Comparison of ENCODE assay signal across 8 cellular contexts in the genomic region with DNA sequence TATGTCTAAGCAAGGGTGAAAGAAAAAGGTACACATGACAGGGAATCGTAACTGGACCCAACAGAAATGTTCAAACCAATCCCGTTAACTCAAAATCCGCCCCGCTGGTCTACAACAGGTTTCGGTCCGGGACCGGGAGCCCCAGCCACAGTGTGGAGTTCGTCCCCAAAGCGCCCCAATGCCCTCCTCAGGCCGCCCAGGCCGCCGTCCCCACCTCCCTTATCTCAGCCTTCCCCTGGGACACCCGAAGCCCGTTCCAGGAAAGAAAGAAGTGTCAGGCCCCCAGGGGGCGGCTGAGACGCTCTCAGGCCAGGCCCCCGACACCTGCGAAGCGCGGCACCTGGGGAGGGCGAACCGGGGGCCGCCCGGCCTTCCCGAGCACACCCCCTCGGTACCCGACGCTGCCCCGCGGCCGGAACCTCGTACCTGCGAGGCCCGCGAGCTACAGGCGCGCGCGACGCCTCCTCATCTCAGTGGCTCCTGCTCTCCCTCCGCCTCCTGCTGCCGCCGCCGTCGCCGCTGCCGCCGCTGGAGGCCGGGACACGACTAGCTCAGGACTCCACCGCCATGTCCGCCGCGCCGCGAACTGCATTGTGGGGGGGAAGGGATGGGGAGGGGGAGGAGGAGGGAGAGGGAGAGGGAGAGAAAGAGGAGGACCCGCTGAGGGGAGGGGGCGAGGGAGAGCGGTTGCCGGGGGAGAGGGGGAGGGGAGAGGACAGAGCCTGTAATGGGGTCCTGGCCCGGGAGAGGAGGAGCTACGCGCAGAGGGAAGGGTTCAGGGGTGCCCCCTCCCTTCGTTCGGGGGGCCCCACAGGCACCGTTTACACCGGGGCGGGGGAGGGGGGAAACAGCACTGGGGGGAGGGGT. TPM values are rescaled to one million over a fixed set of nuclear protein-coding genes. Genes with fewer than 3 reads are reported as not detected.
DNase-seq lines count a peak whose midpoint lies in the region; ATAC-seq and TF ChIP-seq lines count a peak whose summit lies in the region.

A gene with protein sequence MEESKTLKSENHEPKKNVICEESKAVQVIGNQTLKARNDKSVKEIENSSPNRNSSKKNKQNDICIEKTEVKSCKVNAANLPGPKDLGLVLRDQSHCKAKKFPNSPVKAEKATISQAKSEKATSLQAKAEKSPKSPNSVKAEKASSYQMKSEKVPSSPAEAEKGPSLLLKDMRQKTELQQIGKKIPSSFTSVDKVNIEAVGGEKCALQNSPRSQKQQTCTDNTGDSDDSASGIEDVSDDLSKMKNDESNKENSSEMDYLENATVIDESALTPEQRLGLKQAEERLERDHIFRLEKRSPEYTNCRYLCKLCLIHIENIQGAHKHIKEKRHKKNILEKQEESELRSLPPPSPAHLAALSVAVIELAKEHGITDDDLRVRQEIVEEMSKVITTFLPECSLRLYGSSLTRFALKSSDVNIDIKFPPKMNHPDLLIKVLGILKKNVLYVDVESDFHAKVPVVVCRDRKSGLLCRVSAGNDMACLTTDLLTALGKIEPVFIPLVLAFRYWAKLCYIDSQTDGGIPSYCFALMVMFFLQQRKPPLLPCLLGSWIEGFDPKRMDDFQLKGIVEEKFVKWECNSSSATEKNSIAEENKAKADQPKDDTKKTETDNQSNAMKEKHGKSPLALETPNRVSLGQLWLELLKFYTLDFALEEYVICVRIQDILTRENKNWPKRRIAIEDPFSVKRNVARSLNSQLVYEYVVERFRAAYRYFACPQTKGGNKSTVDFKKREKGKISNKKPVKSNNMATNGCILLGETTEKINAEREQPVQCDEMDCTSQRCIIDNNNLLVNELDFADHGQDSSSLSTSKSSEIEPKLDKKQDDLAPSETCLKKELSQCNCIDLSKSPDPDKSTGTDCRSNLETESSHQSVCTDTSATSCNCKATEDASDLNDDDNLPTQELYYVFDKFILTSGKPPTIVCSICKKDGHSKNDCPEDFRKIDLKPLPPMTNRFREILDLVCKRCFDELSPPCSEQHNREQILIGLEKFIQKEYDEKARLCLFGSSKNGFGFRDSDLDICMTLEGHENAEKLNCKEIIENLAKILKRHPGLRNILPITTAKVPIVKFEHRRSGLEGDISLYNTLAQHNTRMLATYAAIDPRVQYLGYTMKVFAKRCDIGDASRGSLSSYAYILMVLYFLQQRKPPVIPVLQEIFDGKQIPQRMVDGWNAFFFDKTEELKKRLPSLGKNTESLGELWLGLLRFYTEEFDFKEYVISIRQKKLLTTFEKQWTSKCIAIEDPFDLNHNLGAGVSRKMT (N-terminal part only) (minus strand): TSS at position 588 of the 867 bp plus-strand sequence. CDS start 26,812 bp downstream, outside the sequence.

- H3K4me2 ChIP-seq in mesendoderm (ENCODE audit: low read length): peak within 1 kb of the TSS; percentile 56

- H3K27me3 ChIP-seq in endodermal cell (ENCODE audit: control insufficient read depth, insufficient read depth, low read length, poor library complexity, severe bottlenecking) (no peaks in the 10 kb centered on the region), mesendoderm (ENCODE audit: insufficient read depth, low read length, poor library complexity) (no peaks in the 10 kb centered on the region)

- H2BK120ac ChIP-seq in mesendoderm (ENCODE audit: low read depth, low read length): peak within 1 kb of the TSS; percentile 64

- H4K8ac ChIP-seq in mesendoderm (ENCODE audit: low read depth, low read length): peak within 1 kb of the TSS; percentile 77

- no peaks in the 10 kb centered on the region for H3K79me1 ChIP-seq in mesendoderm (ENCODE audit: low read length)

- DNase-seq in AG20443 (ENCODE audit: low spot score) (peak; percentile 70), NCI-H82 treated with DMSO at 0.1 percent for 48 hours (lab: John Stamatoyannopoulos, UW; ENCODE audit: unreplicated experiment) (peak; percentile 75), endodermal cell (peak; percentile 99), mesendoderm (peak; percentile 98)
- peak; percentile 52 to 54 (median 53) for DNase-seq in activated CD8-positive, alpha-beta memory T cell treated with anti-CD3 and anti-CD28 coated beads for 48 hours (ENCODE audit: low read depth in 2 of 3, low spot score in 2 of 3)
- DNase-seq in stimulated activated CD8-positive, alpha-beta memory T cell treated with anti-CD3 and anti-CD28 coated beads, Interleukin-12 subunit alpha, Interleukin-12 subunit beta, amount 100 ng/mL, for 24 hours (ENCODE audit: extremely low read depth): peak; percentile 39

- peak within 1 kb of the TSS; percentile 95 for H3K18ac ChIP-seq in mesendoderm (ENCODE audit: low read length)

- peak; percentile 51 for TF ChIP-seq CTCF in endodermal cell (conservative IDR thresholded peaks at IDR 0.05)

- no peak within 1 kb of the TSS for H4K5ac ChIP-seq in mesendoderm (ENCODE audit: low read length)

- H3K9me3 Mint-ChIP-seq in endodermal cell: no peaks in the 10 kb centered on the region

- no peak within 1 kb of the TSS for H3K4me3 Mint-ChIP-seq in endodermal cell

- H3K27me3 Mint-ChIP-seq in endodermal cell (ENCODE audit: insufficient read depth): no peaks in the 10 kb centered on the region

- peaks cover 4% of the 10 kb centered on the region for H3K36me3 ChIP-seq in endodermal cell (ENCODE audit: control insufficient read depth, insufficient read depth, low read length)
- no peaks in the 10 kb centered on the region for H3K36me3 ChIP-seq in mesendoderm (ENCODE audit: control insufficient read depth, insufficient read depth, low read length)

- H3K23ac ChIP-seq in mesendoderm (ENCODE audit: low read length): peak within 1 kb of the TSS; percentile 85

- peak within 1 kb of the TSS; percentile 92 for H2BK5ac ChIP-seq in mesendoderm (ENCODE audit: low read length)

- H3K9me3 ChIP-seq in endodermal cell (ENCODE audit: control insufficient read depth, low read length): no peaks in the 10 kb centered on the region

- H3K4me3 ChIP-seq in endodermal cell (ENCODE audit: low read length): peak within 1 kb of the TSS; percentile 99
- peak within 1 kb of the TSS; percentile 85 for H3K4me3 ChIP-seq in mesendoderm (ENCODE audit: low read length)

- peak within 1 kb of the TSS; percentile 95 for H3K56ac ChIP-seq in mesendoderm (ENCODE audit: low read length)

- peak within 1 kb of the TSS; percentile 95 for H3K4ac ChIP-seq in mesendoderm (ENCODE audit: low read depth, low read length)

- H3K79me2 ChIP-seq in mesendoderm (ENCODE audit: control insufficient read depth, insufficient read depth, low read length): peaks cover 20% of the 10 kb centered on the region

- H2AK5ac ChIP-seq in mesendoderm (ENCODE audit: low read length): no peak within 1 kb of the TSS

- peaks cover 42% of the 10 kb centered on the region for H3K4me1 Mint-ChIP-seq in endodermal cell

- peak within 1 kb of the TSS; percentile 90 for H3K27ac Mint-ChIP-seq in endodermal cell

- 0% methylated on average over 24 to 66 of the region's 68 CpGs for WGBS in endodermal cell (ENCODE audit: insufficient coverage in 1 of 2, insufficient read length in 1 of 2), 2 experiments
- WGBS in mesendoderm (ENCODE audit: extremely low coverage, insufficient coverage, low lambda C conversion rate): no CpG with 5 or more reads among the region's 68 CpGs

- H2BK15ac ChIP-seq in mesendoderm (replicated peaks; ENCODE audit: low read depth): peak within 1 kb of the TSS; percentile 59

- H3K9ac ChIP-seq in endodermal cell (ENCODE audit: extremely low read depth, low read length, poor library complexity, severe bottlenecking): peak within 1 kb of the TSS; percentile 81
- H3K9ac ChIP-seq in mesendoderm (ENCODE audit: low read length): peak within 1 kb of the TSS; percentile 95

- H3K4me1 ChIP-seq in endodermal cell (ENCODE audit: control insufficient read depth, insufficient read depth, low read length): peaks cover 12% of the 10 kb centered on the region
- peaks cover 10% of the 10 kb centered on the region for H3K4me1 ChIP-seq in mesendoderm (ENCODE audit: control insufficient read depth, low read depth, low read length)

- no peaks in the 10 kb centered on the region for H3K36me3 Mint-ChIP-seq in endodermal cell (ENCODE audit: low read depth)

- ATAC-seq in GM19043 (IDR thresholded peaks at IDR 0.05; ENCODE audit: low read depth, unreplicated experiment): peak; percentile 40
- ATAC-seq in HG03520 (IDR thresholded peaks at IDR 0.05; ENCODE audit: unreplicated experiment): peak; percentile 31

- H3K27ac ChIP-seq in endodermal cell (ENCODE audit: low read depth, low read length): peak within 1 kb of the TSS; percentile 93
- peak within 1 kb of the TSS; percentile 98 for H3K27ac ChIP-seq in mesendoderm (ENCODE audit: low read depth, low read length)

RNA-seq across cellular contexts. Expression of the gene that starts here (rescaled TPM):
- 100 to 1,000 TPM; 131 to 170 TPM for total RNA-seq in endodermal cell
- 85.3 TPM for polyA plus RNA-seq in endodermal cell (2013, experiment 1 of 2)
- polyA plus RNA-seq in endodermal cell (2013, experiment 2 of 2): 95.6 TPM
- polyA plus RNA-seq in mesendoderm (2013, experiment 1 of 2): 25.3 TPM
- 25.7 TPM for polyA plus RNA-seq in mesendoderm (2013, experiment 2 of 2)

Comparison
In these comparisons a context has a peak if more than half of its experiments do, and no peak if none do; other contexts are left out.
1. Peak in every context shown above with its lines: DNase-seq, ATAC-seq, H3K4me3 ChIP-seq and H3K27ac ChIP-seq.
2. DNase-seq: peak in every context shown above with its lines; median percentile 99 in endodermal cell; 98 in mesendoderm; 75 in NCI-H82 treated with DMSO at 0.1 percent for 48 hours; 70 in AG20443; 53 in activated CD8-positive, alpha-beta memory T cell treated with anti-CD3 and anti-CD28 coated beads for 48 hours; 39 in stimulated activated CD8-positive, alpha-beta memory T cell treated with anti-CD3 and anti-CD28 coated beads, Interleukin-12 subunit alpha, Interleukin-12 subunit beta, amount 100 ng/mL, for 24 hours.